ENCODE assay signal across 8 cellular contexts in the genomic region with DNA sequence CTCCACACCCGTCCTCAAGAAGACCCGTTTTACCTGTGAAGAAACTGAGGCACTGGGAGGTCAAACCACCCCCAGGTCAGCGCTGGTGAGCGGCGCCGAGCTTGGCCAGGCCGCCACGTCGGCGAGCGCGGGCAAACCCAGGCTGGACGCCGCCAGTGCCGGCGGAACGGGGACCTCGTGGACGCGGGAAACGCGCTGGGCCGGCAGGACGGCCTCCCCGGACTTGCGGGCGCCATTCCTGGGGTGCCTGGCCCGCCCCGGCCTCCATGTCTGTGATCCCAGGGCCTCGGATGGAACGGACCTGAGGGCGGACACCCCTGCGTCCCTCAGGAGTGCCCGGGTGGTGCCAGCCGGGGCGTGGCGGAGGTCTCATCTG. TPM values are rescaled to one million over a fixed set of nuclear protein-coding genes. Genes with fewer than 3 reads are reported as not detected.
DNase-seq lines count a peak whose midpoint lies in the region; ATAC-seq and TF ChIP-seq lines count a peak whose summit lies in the region.

No MANE protein-coding gene starts in this region.

- peaks cover 16% of the 10 kb centered on the region for H3K9me3 Mint-ChIP-seq in CD8-positive, alpha-beta T cell

- peaks cover 5% of the 10 kb centered on the region for H3K9me3 ChIP-seq in CD8-positive, alpha-beta T cell (ENCODE audit: low read length)
- H3K9me3 ChIP-seq in PC-9 (ENCODE audit: insufficient read depth, low read depth): no peaks in the 10 kb centered on the region
- H3K9me3 ChIP-seq in esophagus muscularis mucosa: peaks cover 0 to 43% (median 22%) of the 10 kb centered on the region in 4 donors
- H3K9me3 ChIP-seq in osteoblast (ENCODE audit: low read depth, low read length): peaks cover 11% of the 10 kb centered on the region

- H3K4me1 ChIP-seq in CD8-positive, alpha-beta T cell (ENCODE audit: insufficient read depth, low read length): peaks cover 18% of the 10 kb centered on the region
- H3K4me1 ChIP-seq in PC-9 (replicated peaks; ENCODE audit: insufficient read depth) (no peaks in the 10 kb centered on the region; the same call in 1 of the 2 replicates), esophagus muscularis mucosa (peaks cover 24 to 40% (median 35%) of the 10 kb centered on the region in 4 donors), osteoblast (ENCODE audit: insufficient read depth, low read length) (peaks cover 24% of the 10 kb centered on the region)

- no peak for TF ChIP-seq CTCF in CD8-positive, alpha-beta T cell (IDR thresholded peaks at IDR 0.05)
- TF ChIP-seq CTCF in PC-9 (conservative IDR thresholded peaks at IDR 0.05): no peak
- TF ChIP-seq CTCF in esophagus muscularis mucosa (IDR thresholded peaks at IDR 0.05): no peak
- no peak for TF ChIP-seq CTCF in osteoblast (IDR thresholded peaks at IDR 0.05; ENCODE audit: extremely low read depth, low read depth, low read length)

- peaks cover 3% of the 10 kb centered on the region for H3K36me3 Mint-ChIP-seq in CD8-positive, alpha-beta T cell

- H4K20me1 ChIP-seq in PC-9 (ENCODE audit: insufficient read depth) (peaks cover 18% of the 10 kb centered on the region; the same call in 1 of the 2 replicates), osteoblast (ENCODE audit: insufficient read depth, low read length) (peaks cover 26% of the 10 kb centered on the region)

- H2AFZ ChIP-seq in PC-9 (peak overlapping the region; percentile 79; the same call in 1 of the 2 replicates), osteoblast (ENCODE audit: low read length) (no peak overlapping the region)

- CTCF ChIA-PET in CD8-positive, alpha-beta T cell (lab: Charles Lee): interaction anchor here (1.6 kb wide), 1 partner anchor 17 kb away, joined by 3 read pairs; the partner anchor contains the start of gene UBE2G2
- CTCF ChIA-PET in PC-9 (lab: Charles Lee): no interaction called here

- no peaks in the 10 kb centered on the region for H3K9me2 ChIP-seq in PC-9 (ENCODE audit: insufficient read depth)

- H3K4me3 Mint-ChIP-seq in CD8-positive, alpha-beta T cell: peak overlapping the region; percentile 73

- no peak for DNase-seq in CD8-positive, alpha-beta T cell
- DNase-seq in PC-9 (no peak), esophagus muscularis mucosa (ENCODE audit: extremely low spot score) (no peak), osteoblast (ENCODE audit: insufficient read length, low spot score, missing footprints) (no peak), SIG-M5 (lab: John Stamatoyannopoulos, UW) (no peak), NCI-H128 (lab: John Stamatoyannopoulos, UW; ENCODE audit: unreplicated experiment) (no peak)

- WGBS in esophagus muscularis mucosa: no CpG with 5 or more reads among the region's 37 CpGs

- H3K4me2 ChIP-seq in PC-9: peak overlapping the region; percentile 74
- H3K4me2 ChIP-seq in osteoblast (ENCODE audit: insufficient read depth, low read length): peak overlapping the region; percentile 87

- peak overlapping the region; percentile 68 for H3K4me3 ChIP-seq in CD8-positive, alpha-beta T cell (ENCODE audit: low read depth, low read length)
- H3K4me3 ChIP-seq in PC-9: peak overlapping the region; percentile 65; the same call in 1 of the 2 replicates
- peak overlapping the region; percentile 73 to 92 (median 85) for H3K4me3 ChIP-seq in esophagus muscularis mucosa
- H3K4me3 ChIP-seq in osteoblast (ENCODE audit: insufficient read depth, low read length): peak overlapping the region; percentile 82

- H3K27ac Mint-ChIP-seq in CD8-positive, alpha-beta T cell: no peak overlapping the region

- intact Hi-C loops in CD8-positive, alpha-beta T cell (cut with DNase I, micrococcal nuclease): loop anchor here (1.0 to 5.0 kb wide), 10 partner anchors 28 to 1846 kb away; partner anchors contain the start of genes ADARB1 (in 1 of the 2), CFAP410 (in 1 of the 2), PCBP3 (in 1 of the 2) and PKNOX1 (in 1 of the 2)
- intact Hi-C loops in PC-9 (cut with micrococcal nuclease; ENCODE audit: unreplicated experiment): loop anchor here (5.0 kb wide), 1 partner anchor 54 kb away; the partner anchor contains the start of gene PTTG1IP
- intact Hi-C loops in esophagus muscularis mucosa (cut with DNase I): loop anchor here (5.0 kb wide), 2 partner anchors 54 to 114 kb away; partner anchors contain the start of gene PTTG1IP

- H3F3A ChIP-seq in PC-9 (ENCODE audit: insufficient read depth, low read depth): peaks cover 4% of the 10 kb centered on the region; the same call in 1 of the 2 replicates

- no peaks in the 10 kb centered on the region for H3K27me3 ChIP-seq in CD8-positive, alpha-beta T cell (ENCODE audit: insufficient read depth, low read length)
- no peaks in the 10 kb centered on the region for H3K27me3 ChIP-seq in PC-9 (ENCODE audit: insufficient read depth, low read depth)
- no peaks in the 10 kb centered on the region for H3K27me3 ChIP-seq in esophagus muscularis mucosa
- no peaks in the 10 kb centered on the region for H3K27me3 ChIP-seq in osteoblast (ENCODE audit: insufficient read depth, low read length)

- peaks cover 9% of the 10 kb centered on the region for H3K4me1 Mint-ChIP-seq in CD8-positive, alpha-beta T cell (ENCODE audit: low read depth)

- ATAC-seq in CD8-positive, alpha-beta T cell: no peak
- ATAC-seq in HG02973 (IDR thresholded peaks at IDR 0.05; ENCODE audit: unreplicated experiment) (no peak), HG03025 (IDR thresholded peaks at IDR 0.05; ENCODE audit: low FRiP score, unreplicated experiment) (no peak)

- H3K79me2 ChIP-seq in PC-9 (ENCODE audit: low read depth) (peaks cover 18% of the 10 kb centered on the region), osteoblast (ENCODE audit: insufficient read depth, low read length) (peaks cover 39% of the 10 kb centered on the region)

- TSS peak; percentile 60 for BruUV-seq in PC-9 (replicated peaks; lab: Mats Ljungman, UMichigan)

- POLR2A ChIA-PET in CD8-positive, alpha-beta T cell (lab: Charles Lee): interaction anchor here (0.8 to 1.6 kb wide), 4 partner anchors 15 to 55 kb away, joined by 3 to 4 read pairs (median 4); partner anchors contain the start of gene PTTG1IP
- POLR2A ChIA-PET in PC-9 (lab: Charles Lee; ENCODE audit: unreplicated experiment): no interaction called here

- H3K27me3 Mint-ChIP-seq in CD8-positive, alpha-beta T cell (ENCODE audit: low read depth): no peaks in the 10 kb centered on the region

- TF ChIP-seq POLR2A in esophagus muscularis mucosa (IDR thresholded peaks at IDR 0.05; ENCODE audit: low read depth): no peak

- no peaks in the 10 kb centered on the region for H3K36me3 ChIP-seq in CD8-positive, alpha-beta T cell (ENCODE audit: insufficient read depth, low read length)
- H3K36me3 ChIP-seq in PC-9 (ENCODE audit: low read depth) (no peaks in the 10 kb centered on the region), esophagus muscularis mucosa (peaks cover 0 to 10% (median 3%) of the 10 kb centered on the region in 4 donors), osteoblast (ENCODE audit: insufficient read depth, low read length) (no peaks in the 10 kb centered on the region)

- H3K27ac ChIP-seq in CD8-positive, alpha-beta T cell (ENCODE audit: low read depth, low read length): peak overlapping the region; percentile 76
- H3K27ac ChIP-seq in PC-9 (no peak overlapping the region), esophagus muscularis mucosa (replicated peaks in 1 of 4) (peak overlapping the region; percentile 85 to 93 (median 90)), osteoblast (ENCODE audit: low read depth, low read length) (peak overlapping the region; percentile 28)

- TF ChIP-seq EP300 in esophagus muscularis mucosa (IDR thresholded peaks at IDR 0.05): no peak

RNA-seq across cellular contexts. Expression of gene SUMO3, which starts 0.8 kb away (rescaled TPM):
- total RNA-seq in CD8-positive, alpha-beta T cell: 10 to 100 TPM; 84.7 to 87.3 TPM
- total RNA-seq in PC-9 (2021) (79.6 and 81.5 TPM in 2 replicates), esophagus muscularis mucosa (10 to 100 TPM; 46.1 to 52.2 (median 48.6) TPM), osteoblast (80.7 and 82.8 TPM in 2 replicates)

RNA-seq across cellular contexts. Expression of gene UBE2G2, which starts 17.0 kb away (rescaled TPM):
- total RNA-seq in CD8-positive, alpha-beta T cell: 10 to 100 TPM; 88.8 to 89.1 TPM
- total RNA-seq in PC-9 (2021) (51.9 and 52.7 TPM in 2 replicates), esophagus muscularis mucosa (100 to 1,000 TPM in 1 of 4 donors, 10 to 100 TPM in 3; 74.4 to 174 (median 81.7) TPM), osteoblast (75.3 and 94.3 TPM in 2 replicates)

RNA-seq across cellular contexts. Expression of gene PTTG1IP, which starts 54.9 kb away (rescaled TPM):
- 10 to 100 TPM; 71.0 to 73.3 TPM for total RNA-seq in CD8-positive, alpha-beta T cell
- 162 and 174 TPM in 2 replicates for total RNA-seq in PC-9 (2021)
- 100 to 1,000 TPM; 222 to 382 (median 302) TPM for total RNA-seq in esophagus muscularis mucosa
- 413 and 480 TPM in 2 replicates for total RNA-seq in osteoblast
